In genomic region chr19:8396563-8397203, GRCh38 we compare ENCODE assay signal across 8 cellular contexts. TPM values are rescaled to one million over a fixed set of nuclear protein-coding genes. Genes with fewer than 3 reads are reported as not detected.
DNase-seq lines count a peak whose midpoint lies in the region; TF ChIP-seq lines count a peak whose summit lies in the region.

No MANE protein-coding gene starts in this region.

- no peak overlapping the region for H3K4me3 ChIP-seq in Peyer's patch
- no peak overlapping the region for H3K4me3 ChIP-seq in testis

- peak; percentile 46 for DNase-seq in NCI-H510A treated with DMSO at 0.1 percent for 48 hours (lab: John Stamatoyannopoulos, UW)
- DNase-seq in NCI-H510A (lab: John Stamatoyannopoulos, UW) = no peak
- DNase-seq in Peyer's patch = peak; percentile 53 to 84 (median 76)
- peak; percentile 59 for DNase-seq in activated T-helper 1 cell treated with anti-CD3 and anti-CD28 coated beads, Interleukin-12 subunit alpha, Interleukin-12 subunit beta, Interleukin-2, Interleukin-4 antibody, amounts not matched to agents 30 ng/mL and 10 ng/mL and 1 ng/mL, durations not matched to agents 14 hours and 24 hours and 36 hours (ENCODE audit: low spot score)
- DNase-seq in fibroblast of gingiva (ENCODE audit: low read depth) = peak; percentile 37
- peak in 49 of 56 donors; percentile 2 to 82 (median 49) for DNase-seq in nucleus accumbens (lab: John Stamatoyannopoulos, UW)
- peak; percentile 68 for DNase-seq in testis
- DNase-seq in NCI-H748 (lab: John Stamatoyannopoulos, UW; ENCODE audit: unreplicated experiment) = no peak

- peaks cover 2% of the 10 kb centered on the region for H3K36me3 Mint-ChIP-seq in activated T-helper 1 cell treated with anti-CD3 and anti-CD28 coated beads, Interleukin-12 subunit alpha, Interleukin-12 subunit beta, Interleukin-2, Interleukin-4 antibody, amounts not matched to agents 30 ng/mL and 10 ng/mL and 1 ng/mL, durations not matched to agents 14 hours and 24 hours and 36 hours (ENCODE audit: low read depth)

- H3K27me3 ChIP-seq in Peyer's patch = no peaks in the 10 kb centered on the region
- no peaks in the 10 kb centered on the region for H3K27me3 ChIP-seq in testis

- H3K9me3 ChIP-seq in Peyer's patch (no peaks in the 10 kb centered on the region), testis (no peaks in the 10 kb centered on the region)

- H3K27me3 Mint-ChIP-seq in activated T-helper 1 cell treated with anti-CD3 and anti-CD28 coated beads, Interleukin-12 subunit alpha, Interleukin-12 subunit beta, Interleukin-2, Interleukin-4 antibody, amounts not matched to agents 30 ng/mL and 10 ng/mL and 1 ng/mL, durations not matched to agents 14 hours and 24 hours and 36 hours (ENCODE audit: insufficient read depth) = no peaks in the 10 kb centered on the region

- H3K36me3 ChIP-seq in Peyer's patch = peaks cover 0 to 19% (median 0%) of the 10 kb centered on the region in 3 donors
- H3K36me3 ChIP-seq in testis (ENCODE audit: low read depth, missing control alignments) = no peaks in the 10 kb centered on the region

- intact Hi-C loops in activated T-helper 1 cell treated with anti-CD3 and anti-CD28 coated beads, Interleukin-12 subunit alpha, Interleukin-12 subunit beta, Interleukin-2, Interleukin-4 antibody, amounts not matched to agents 30 ng/mL and 10 ng/mL and 1 ng/mL, durations not matched to agents 14 hours and 24 hours and 36 hours (cut with micrococcal nuclease) = loop anchor here (1.0 kb wide), 1 partner anchor 42 kb away; no protein-coding TSS in a partner anchor
- intact Hi-C loops in testis (cut with DNase I; ENCODE audit: low total_unique reads) = no loop called here

- 56 to 58% methylated on average over 20 to 22 of the region's 22 CpGs for WGBS in testis, 2 donors

- peak overlapping the region; percentile 27 for H3K27ac Mint-ChIP-seq in activated T-helper 1 cell treated with anti-CD3 and anti-CD28 coated beads, Interleukin-12 subunit alpha, Interleukin-12 subunit beta, Interleukin-2, Interleukin-4 antibody, amounts not matched to agents 30 ng/mL and 10 ng/mL and 1 ng/mL, durations not matched to agents 14 hours and 24 hours and 36 hours

- H3K4me1 ChIP-seq in Peyer's patch (peaks cover 0 to 52% (median 2%) of the 10 kb centered on the region in 4 donors), testis (peaks cover 52% of the 10 kb centered on the region)

- H3K27ac ChIP-seq in Peyer's patch = no peak overlapping the region
- H3K27ac ChIP-seq in testis = no peak overlapping the region

- peaks cover 14% of the 10 kb centered on the region for H3K4me1 Mint-ChIP-seq in activated T-helper 1 cell treated with anti-CD3 and anti-CD28 coated beads, Interleukin-12 subunit alpha, Interleukin-12 subunit beta, Interleukin-2, Interleukin-4 antibody, amounts not matched to agents 30 ng/mL and 10 ng/mL and 1 ng/mL, durations not matched to agents 14 hours and 24 hours and 36 hours (ENCODE audit: low read depth)

- H3K4me3 Mint-ChIP-seq in activated T-helper 1 cell treated with anti-CD3 and anti-CD28 coated beads, Interleukin-12 subunit alpha, Interleukin-12 subunit beta, Interleukin-2, Interleukin-4 antibody, amounts not matched to agents 30 ng/mL and 10 ng/mL and 1 ng/mL, durations not matched to agents 14 hours and 24 hours and 36 hours = no peak overlapping the region

- H3K9me3 Mint-ChIP-seq in activated T-helper 1 cell treated with anti-CD3 and anti-CD28 coated beads, Interleukin-12 subunit alpha, Interleukin-12 subunit beta, Interleukin-2, Interleukin-4 antibody, amounts not matched to agents 30 ng/mL and 10 ng/mL and 1 ng/mL, durations not matched to agents 14 hours and 24 hours and 36 hours = no peaks in the 10 kb centered on the region

- TF ChIP-seq CTCF in Peyer's patch (IDR thresholded peaks at IDR 0.05) = peak in 4 of 6 experiments; percentile 52 to 58 (median 57)
- TF ChIP-seq CTCF in testis (IDR thresholded peaks at IDR 0.05) = peak in 2 of 3 experiments; percentile 31 to 44

- TF ChIP-seq POLR2A in Peyer's patch (IDR thresholded peaks at IDR 0.05) (no peak), testis (IDR thresholded peaks at IDR 0.05) (no peak)

RNA-seq across cellular contexts. Expression of gene RAB11B, which starts 6.5 kb away (rescaled TPM):
- total RNA-seq in Peyer's patch = 100 to 1,000 TPM in 3 of 4 donors, 10 to 100 TPM in 1; 76.2 to 181 (median 151) TPM
- 75.1 and 81.0 TPM in 2 replicates for total RNA-seq in activated T-helper 1 cell treated with anti-CD3 and anti-CD28 coated beads, Interleukin-12 subunit alpha, Interleukin-12 subunit beta, Interleukin-2, Interleukin-4 antibody, amounts not matched to agents 30 ng/mL and 10 ng/mL and 1 ng/mL, durations not matched to agents 14 hours and 24 hours and 36 hours
- total RNA-seq in testis = 10 to 100 TPM; 84.4 to 95.2 TPM
- 126 TPM for polyA plus RNA-seq in testis (ENCODE audit: insufficient read depth, low read depth, low replicate concordance)

RNA-seq across cellular contexts. Expression of gene MARCHF2, which starts 16.4 kb away (rescaled TPM):
- total RNA-seq in Peyer's patch (10 to 100 TPM; 53.5 to 97.4 (median 68.9) TPM), testis (10 to 100 TPM; 62.6 to 84.5 TPM)
- total RNA-seq in activated T-helper 1 cell treated with anti-CD3 and anti-CD28 coated beads, Interleukin-12 subunit alpha, Interleukin-12 subunit beta, Interleukin-2, Interleukin-4 antibody, amounts not matched to agents 30 ng/mL and 10 ng/mL and 1 ng/mL, durations not matched to agents 14 hours and 24 hours and 36 hours = 8.1 and 9.6 TPM in 2 replicates
- polyA plus RNA-seq in testis (ENCODE audit: insufficient read depth, low read depth, low replicate concordance) = 35.3 TPM

RNA-seq across cellular contexts. Expression of gene ANGPTL4, which starts 32.7 kb away (rescaled TPM):
- total RNA-seq in Peyer's patch (10 to 100 TPM; 22.6 to 82.1 (median 29.9) TPM), testis (10 to 100 TPM; 10.2 to 18.5 TPM)
- 2.3 and 3.8 TPM in 2 replicates for total RNA-seq in activated T-helper 1 cell treated with anti-CD3 and anti-CD28 coated beads, Interleukin-12 subunit alpha, Interleukin-12 subunit beta, Interleukin-2, Interleukin-4 antibody, amounts not matched to agents 30 ng/mL and 10 ng/mL and 1 ng/mL, durations not matched to agents 14 hours and 24 hours and 36 hours
- 10.0 TPM for polyA plus RNA-seq in testis (ENCODE audit: insufficient read depth, low read depth, low replicate concordance)

RNA-seq across cellular contexts. Expression of gene HNRNPM, which starts 48.1 kb away (rescaled TPM):
- total RNA-seq in Peyer's patch (100 to 1,000 TPM; 108 to 128 (median 116) TPM), testis (100 to 1,000 TPM; 164 to 177 TPM)
- total RNA-seq in activated T-helper 1 cell treated with anti-CD3 and anti-CD28 coated beads, Interleukin-12 subunit alpha, Interleukin-12 subunit beta, Interleukin-2, Interleukin-4 antibody, amounts not matched to agents 30 ng/mL and 10 ng/mL and 1 ng/mL, durations not matched to agents 14 hours and 24 hours and 36 hours = 323 and 331 TPM in 2 replicates
- polyA plus RNA-seq in testis (ENCODE audit: insufficient read depth, low read depth, low replicate concordance) = 198 TPM

RNA-seq across cellular contexts. Expression of gene KANK3, which starts 53.6 kb away (rescaled TPM):
- total RNA-seq in Peyer's patch = 10 to 100 TPM in 1 of 4 donors, 1 to 10 TPM in 3; 3.0 to 16.5 (median 7.8) TPM
- 0.86 and 1.4 TPM in 2 replicates for total RNA-seq in activated T-helper 1 cell treated with anti-CD3 and anti-CD28 coated beads, Interleukin-12 subunit alpha, Interleukin-12 subunit beta, Interleukin-2, Interleukin-4 antibody, amounts not matched to agents 30 ng/mL and 10 ng/mL and 1 ng/mL, durations not matched to agents 14 hours and 24 hours and 36 hours
- total RNA-seq in testis = 10 to 100 TPM in 1 of 2 donors, 1 to 10 TPM in 1; 7.1 to 13.2 TPM
- 4.1 TPM for polyA plus RNA-seq in testis (ENCODE audit: insufficient read depth, low read depth, low replicate concordance)

Comparison
In these comparisons a context has a peak if more than half of its experiments do, and no peak if none do; other contexts are left out.
1. DNase-seq: peak in NCI-H510A treated with DMSO at 0.1 percent for 48 hours (single experiment), Peyer's patch (3 of 3), activated T-helper 1 cell treated with anti-CD3 and anti-CD28 coated beads, Interleukin-12 subunit alpha, Interleukin-12 subunit beta, Interleukin-2, Interleukin-4 antibody, amounts not matched to agents 30 ng/mL and 10 ng/mL and 1 ng/mL, durations not matched to agents 14 hours and 24 hours and 36 hours (single experiment), fibroblast of gingiva (single experiment), nucleus accumbens (49 of 56) and testis (single experiment); none in NCI-H510A (single experiment) and NCI-H748 (single experiment).